ENCODE assay signal across 16 cellular contexts in the genomic region with DNA sequence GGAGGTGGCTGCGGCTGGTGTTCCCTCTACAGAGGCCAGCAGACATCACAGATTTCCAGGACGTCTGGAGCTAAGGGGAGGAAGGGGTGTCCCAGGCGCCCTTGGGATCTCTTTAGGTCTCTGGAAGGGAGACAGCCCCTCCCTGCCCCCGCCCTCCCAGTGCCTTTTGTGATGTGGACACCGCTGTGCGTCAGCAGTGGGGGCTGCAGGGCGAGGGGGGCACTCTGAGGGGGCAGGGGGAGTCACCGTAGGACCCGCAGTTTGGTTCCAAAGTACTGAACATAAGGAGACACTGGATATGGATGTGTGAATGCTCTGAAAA. TPM values are rescaled to one million over a fixed set of nuclear protein-coding genes. Genes with fewer than 3 reads are reported as not detected.
A peak's percentile ranks its signal among the peaks of the same experiment; 100 is the strongest.
DNase-seq lines count a peak whose midpoint lies in the region; ATAC-seq and TF ChIP-seq lines count a peak whose summit lies in the region.
"Had no signal": no experiment of that assay in that cellular context is flagged by ENCODE, and none has a peak within 500 bp of the region (broad histone marks: within the 10 kb centered on the region; RNA-seq: fewer than 3 reads in every experiment).

No MANE protein-coding gene starts in this region.

- no peak overlapping the region for H3K23ac ChIP-seq in H9 (ENCODE audit: insufficient read length, low read depth, low read length)

- H3K27ac ChIP-seq in H9 (ENCODE audit: insufficient read length, low read depth, low read length) (no peak overlapping the region), spleen (no peak overlapping the region)
- H3K27ac ChIP-seq: SJCRH30 had no signal

- no peak overlapping the region for H3K4ac ChIP-seq in H9 (ENCODE audit: low read depth, low read length)

- H3K4me2 ChIP-seq in H9 (ENCODE audit: insufficient read depth, insufficient read length, low read length) = no peak overlapping the region

- H3K18ac ChIP-seq in H9 (ENCODE audit: insufficient read length, low read depth, low read length) = no peak overlapping the region

- no peak overlapping the region for H3T11ph ChIP-seq in H9 (ENCODE audit: low read length)

- H3K9me3 ChIP-seq in H9 (ENCODE audit: control insufficient read depth, low read depth, low read length) (no peaks in the 10 kb centered on the region), spleen (no peaks in the 10 kb centered on the region)
- H3K9me3 ChIP-seq: SJCRH30 had no signal

- no peak overlapping the region for H3K4me3 ChIP-seq in spleen
- H3K4me3 ChIP-seq: SJCRH30 had no signal

- H2AK5ac ChIP-seq in H9 (ENCODE audit: insufficient read length, low read length) = no peak overlapping the region

- H3K27me3 ChIP-seq in H9 (ENCODE audit: insufficient read depth, low read length) (no peaks in the 10 kb centered on the region), spleen (replicated peaks in 1 of 7) (no peaks in the 10 kb centered on the region)

- no peak overlapping the region for H4K8ac ChIP-seq in H9 (replicated peaks; ENCODE audit: insufficient read length, low read depth, low read length)

- no peak overlapping the region for H2BK120ac ChIP-seq in H9 (ENCODE audit: low read depth, low read length, poor library complexity, severe bottlenecking)

- H2BK15ac ChIP-seq in H9 (ENCODE audit: low read depth, low read length) = no peak overlapping the region

- no peak for TF ChIP-seq POLR2A in spleen (IDR thresholded peaks at IDR 0.05)

- H3K9ac ChIP-seq in H9 (ENCODE audit: extremely low read depth, insufficient read length, low read length) = no peak overlapping the region

- H3K4me1 Mint-ChIP-seq in H9 = peaks cover 4 to 15% of the 10 kb centered on the region in 2 experiments; a peak in 3 of 4 replicates
- peaks cover 28 to 30% of the 10 kb centered on the region in 2 donors for H3K4me1 Mint-ChIP-seq in effector memory CD8-positive, alpha-beta T cell (ENCODE audit: low read depth in 2 of 2)
- H3K4me1 Mint-ChIP-seq in naive thymus-derived CD8-positive, alpha-beta T cell = peaks cover 22 to 61% (median 52%) of the 10 kb centered on the region in 4 donors

- no peaks in the 10 kb centered on the region for H4K20me1 ChIP-seq in H9 (ENCODE audit: control insufficient read depth, insufficient read depth, insufficient read length)

- no peak overlapping the region for H2BK5ac ChIP-seq in H9 (ENCODE audit: insufficient read length, low read length)

- no peak overlapping the region for H2BK20ac ChIP-seq in H9 (ENCODE audit: low read depth, low read length, poor library complexity, severe bottlenecking)

- no peaks in the 10 kb centered on the region; the same call in 1 of the 2 replicates for H3K27me3 Mint-ChIP-seq in H9 (ENCODE audit: low read depth)
- H3K27me3 Mint-ChIP-seq in effector memory CD8-positive, alpha-beta T cell = no peaks in the 10 kb centered on the region
- peaks cover 0 to 2% (median 0%) of the 10 kb centered on the region in 5 donors for H3K27me3 Mint-ChIP-seq in naive thymus-derived CD8-positive, alpha-beta T cell
- H3K27me3 Mint-ChIP-seq: B cell had no signal

- peak overlapping the region in 1 of 3 experiments; percentile 27; a peak in 1 of 7 replicates for H3K27ac Mint-ChIP-seq in H9
- peak overlapping the region; percentile 85 to 100 for H3K27ac Mint-ChIP-seq in effector memory CD8-positive, alpha-beta T cell
- peak overlapping the region in 6 of 10 donors; percentile 63 to 92 (median 82) for H3K27ac Mint-ChIP-seq in naive thymus-derived CD8-positive, alpha-beta T cell
- H3K27ac Mint-ChIP-seq: B cell had no signal

- H3K9me3 Mint-ChIP-seq in H9 = no peaks in the 10 kb centered on the region; a peak in 1 of 5 replicates
- no peaks in the 10 kb centered on the region for H3K9me3 Mint-ChIP-seq in effector memory CD8-positive, alpha-beta T cell
- no peaks in the 10 kb centered on the region for H3K9me3 Mint-ChIP-seq in naive thymus-derived CD8-positive, alpha-beta T cell
- H3K9me3 Mint-ChIP-seq: IgD-negative memory B cell had no signal

- peaks cover 0 to 3% (median 0%) of the 10 kb centered on the region in 6 donors for H3K36me3 ChIP-seq in spleen
- H3K36me3 ChIP-seq: SJCRH30 had no signal

- TF ChIP-seq CTCF in H9 (conservative IDR thresholded peaks at IDR 0.05) (no peak), spleen (IDR thresholded peaks at IDR 0.05 in 8 of 11, conservative IDR thresholded peaks at IDR 0.05 in 3 of 11) (no peak)

- H3K4me3 Mint-ChIP-seq in H9 = no peak overlapping the region
- H3K4me3 Mint-ChIP-seq in effector memory CD8-positive, alpha-beta T cell = no peak overlapping the region
- H3K4me3 Mint-ChIP-seq in naive thymus-derived CD8-positive, alpha-beta T cell = no peak overlapping the region
- H3K4me3 Mint-ChIP-seq: B cell, IgD-negative memory B cell had no signal

- no peak overlapping the region for H4K5ac ChIP-seq in H9 (ENCODE audit: insufficient read length, low read depth, low read length)

- H3K56ac ChIP-seq in H9 (ENCODE audit: insufficient read length, low read depth, low read length) = no peak overlapping the region

- H3K79me2 ChIP-seq in H9 (ENCODE audit: insufficient read depth, low read length) = no peaks in the 10 kb centered on the region

- no peak overlapping the region for H2AFZ ChIP-seq in H9 (ENCODE audit: low read length)

- H3K4me1 ChIP-seq in H9 (ENCODE audit: insufficient read depth, low read length) (no peaks in the 10 kb centered on the region; the same call in 1 of the 2 replicates), spleen (peaks cover 8 to 31% (median 25%) of the 10 kb centered on the region in 6 donors)
- H3K4me1 ChIP-seq: SJCRH30 had no signal

- no peaks in the 10 kb centered on the region for H3K79me1 ChIP-seq in H9 (ENCODE audit: insufficient read depth, low read depth, low read length, poor library complexity, severe bottlenecking)

- H3K23me2 ChIP-seq in H9 (ENCODE audit: insufficient read length, low read depth, low read length, poor library complexity, severe bottlenecking) = no peaks in the 10 kb centered on the region

- H4K91ac ChIP-seq in H9 (ENCODE audit: insufficient read length, low read depth, low read length) = no peak overlapping the region

- ATAC-seq in effector memory CD8-positive, alpha-beta T cell (replicated peaks) = no peak
- no peak for ATAC-seq in naive thymus-derived CD8-positive, alpha-beta T cell
- no peak for ATAC-seq in HG03039 (IDR thresholded peaks at IDR 0.05; ENCODE audit: unreplicated experiment)
- ATAC-seq: HCT116 had no signal

- no peaks in the 10 kb centered on the region for H3K36me3 Mint-ChIP-seq in H9 (ENCODE audit: insufficient read depth in 1 of 3, low read depth in 3 of 3)
- H3K36me3 Mint-ChIP-seq in effector memory CD8-positive, alpha-beta T cell (ENCODE audit: insufficient read depth) = peaks cover 33% of the 10 kb centered on the region
- no peaks in the 10 kb centered on the region for H3K36me3 Mint-ChIP-seq in naive thymus-derived CD8-positive, alpha-beta T cell

- intact Hi-C loops in spleen (cut with DNase I; ENCODE audit: low total_unique reads) = no loop called here

- POLR2A ChIA-PET in naive thymus-derived CD8-positive, alpha-beta T cell (lab: Charles Lee) = interaction anchor here (0.6 to 1.6 kb wide), 3 partner anchors 23 to 241 kb away, joined by 3 to 7 read pairs (median 4); partner anchors contain the start of gene MXD4

- no peak for DNase-seq in H9
- DNase-seq in effector memory CD8-positive, alpha-beta T cell = no peak
- no peak for DNase-seq in naive thymus-derived CD8-positive, alpha-beta T cell
- DNase-seq in spleen = peak; percentile 47
- no peak for DNase-seq in activated naive CD4-positive, alpha-beta T cell treated with anti-CD3 and anti-CD28 coated beads, Interleukin-2, amount 50 U/mL, for 16 hours
- DNase-seq in NCI-H1092 treated with DMSO at 0.1 percent for 48 hours (lab: John Stamatoyannopoulos, UW) = no peak
- DNase-seq in UCSD-AML1 (lab: John Stamatoyannopoulos, UW; ENCODE audit: unreplicated experiment) = no peak
- DNase-seq: ACHN, COR-L47, DMS53, NCI-H1930 had no signal

- peak overlapping the region; percentile 38; the same call in 1 of the 2 replicates for H3K14ac ChIP-seq in H9 (ENCODE audit: insufficient read depth, low read length)

- WGBS in H9 (ENCODE audit: extremely low coverage, insufficient read length, low lambda C conversion rate) = no CpG with 5 or more reads among the region's 9 CpGs
- WGBS in spleen, 5 donors = 89 to 95% (median 90%) methylated on average over 9 of the region's 9 CpGs

- H2BK12ac ChIP-seq in H9 (ENCODE audit: insufficient read length, low read depth, low read length) = no peak overlapping the region

RNA-seq across cellular contexts. Expression of gene MXD4, which starts 25.6 kb away (rescaled TPM):
- total RNA-seq in H9 (2021) (24.1 and 25.4 TPM in 2 replicates), spleen (100 to 1,000 TPM in 5 of 7 donors, 10 to 100 TPM in 2; 51.8 to 128 (median 112) TPM)
- 10 to 100 TPM; 41.9 to 44.2 TPM for total RNA-seq in naive thymus-derived CD8-positive, alpha-beta T cell
- polyA plus RNA-seq in naive thymus-derived CD8-positive, alpha-beta T cell = 10 to 100 TPM; 15.6 to 30.0 (median 20.5) TPM
- polyA plus RNA-seq in spleen = 100 to 1,000 TPM in 1 of 3 donors, 10 to 100 TPM in 2; 36.0 to 103 (median 38.4) TPM

RNA-seq across cellular contexts. Expression of gene HAUS3, which starts 45.6 kb away (rescaled TPM):
- total RNA-seq in H9 (2021) (18.0 and 19.1 TPM in 2 replicates), spleen (10 to 100 TPM; 16.2 to 22.4 (median 19.2) TPM)
- 10 to 100 TPM; 28.4 to 30.1 TPM for total RNA-seq in naive thymus-derived CD8-positive, alpha-beta T cell
- 10 to 100 TPM; 16.3 to 22.2 (median 18.8) TPM for polyA plus RNA-seq in naive thymus-derived CD8-positive, alpha-beta T cell
- polyA plus RNA-seq in spleen = 10 to 100 TPM; 10.3 to 15.0 (median 13.0) TPM

RNA-seq across cellular contexts. Expression of gene POLN, which starts 45.6 kb away (rescaled TPM):
- total RNA-seq in H9 (2021) (0.74 and 1.5 TPM in 2 replicates), spleen (1 to 10 TPM; 1.9 to 3.5 (median 2.9) TPM)
- total RNA-seq in naive thymus-derived CD8-positive, alpha-beta T cell = 1 to 10 TPM; 2.9 to 3.8 TPM
- under 1 TPM in 2 of 3 donors, not detected in 1; 0.44 to 0.55 TPM for polyA plus RNA-seq in naive thymus-derived CD8-positive, alpha-beta T cell
- polyA plus RNA-seq in spleen = 1 to 10 TPM; 1.2 to 1.5 (median 1.5) TPM
